Comparison of ENCODE assay signal across 30 cellular contexts in genomic region chr1:222066539-222066938, GRCh38.
"Had no signal": no experiment of that assay in that cellular context is flagged by ENCODE, and none has a peak within 500 bp of the region (broad histone marks: within the 10 kb centered on the region; RNA-seq: fewer than 3 reads in every experiment).

No MANE protein-coding gene starts in this region.

- H2AFZ ChIP-seq: parathyroid adenoma had no signal

- DNase-seq: naive thymus-derived CD8-positive, alpha-beta T cell; nephron progenitor cell; occipital lobe; ovary; posterior cingulate gyrus; psoas muscle; right cardiac atrium; right lobe of liver; sigmoid colon; small intestine; stimulated activated CD4-positive, alpha-beta T cell treated with anti-CD3 and anti-CD28 coated beads, Interleukin-15, amount 100 ng/mL, for 24 hours; stimulated activated CD4-positive, alpha-beta T cell treated with anti-CD3 and anti-CD28 coated beads, Interleukin-4, amount 100 ng/mL, for 1 hour; stimulated activated CD4-positive, alpha-beta T cell treated with anti-CD3 and anti-CD28 coated beads, Interleukin-4, amount 100 ng/mL, for 4 hours; stimulated activated CD8-positive, alpha-beta memory T cell treated with anti-CD3 and anti-CD28 coated beads, Interleukin-4, amount 100 ng/mL, for 48 hours; stimulated activated naive CD4-positive, alpha-beta T cell; stimulated activated naive CD8-positive, alpha-beta T cell treated with anti-CD3 and anti-CD28 coated beads, Interleukin-15, amount 100 ng/mL, for 72 hours; stimulated activated naive CD8-positive, alpha-beta T cell treated with anti-CD3 and anti-CD28 coated beads, Interleukin-15, Interleukin-2, amounts not matched to agents 100 U/mL and 50 U/mL, for 24 hours; substantia nigra; testis; tibial artery; transverse colon; upper lobe of right lung; uterus had no signal

- H3K4me3 Mint-ChIP-seq: naive thymus-derived CD8-positive, alpha-beta T cell; natural killer cell treated with Interleukin-12 subunit alpha and Interleukin-12 subunit beta and Interleukin-15 and Interleukin-18, amount 100 ng/mL, for 72 hours; nephron progenitor cell; neural crest cell; stimulated activated memory B cell treated with anti-CD40 and anti-IgM and Interleukin-4, amounts not matched to agents 10 μg/mL and 1 μg/mL and 100 μg/mL, for 72 hours; stimulated activated naive CD8-positive, alpha-beta T cell treated with anti-CD3 and anti-CD28 coated beads, Interleukin-15, amount 100 ng/mL, for 72 hours; type B pancreatic cell had no signal

- H3K36me3 ChIP-seq: ovary, right lobe of liver, sigmoid colon, suprapubic skin, tibial artery, transverse colon, upper lobe of right lung, uterus had no signal

- H3K27ac Mint-ChIP-seq: naive thymus-derived CD8-positive, alpha-beta T cell; natural killer cell treated with Interleukin-12 subunit alpha and Interleukin-12 subunit beta and Interleukin-15 and Interleukin-18, amount 100 ng/mL, for 72 hours; nephron progenitor cell; progenitor cell of endocrine pancreas; stimulated activated memory B cell treated with anti-CD40 and anti-IgM and Interleukin-4, amounts not matched to agents 10 μg/mL and 1 μg/mL and 100 μg/mL, for 72 hours; stimulated activated naive CD8-positive, alpha-beta T cell treated with anti-CD3 and anti-CD28 coated beads, Interleukin-15, amount 100 ng/mL, for 72 hours; type B pancreatic cell had no signal

- H3K27me3 ChIP-seq: ovary, right lobe of liver, sigmoid colon, suprapubic skin, testis, tibial artery, transverse colon, upper lobe of right lung, uterus had no signal

- H3K27ac ChIP-seq: ovary, parathyroid adenoma, psoas muscle, sigmoid colon, suprapubic skin, testis, tibial artery, transverse colon, upper lobe of right lung, uterus had no signal

- H3K79me2 ChIP-seq: parathyroid adenoma had no signal

- H3K4me3 ChIP-seq: ovary, psoas muscle, right lobe of liver, sigmoid colon, suprapubic skin, testis, tibial artery, transverse colon, upper lobe of right lung, uterus had no signal

- H3K9me3 ChIP-seq: ovary, psoas muscle, right lobe of liver, suprapubic skin, testis, transverse colon, upper lobe of right lung, uterus had no signal

- ATAC-seq: naive thymus-derived CD8-positive, alpha-beta T cell; natural killer cell treated with Interleukin-12 subunit alpha and Interleukin-12 subunit beta and Interleukin-15 and Interleukin-18, amount 100 ng/mL, for 72 hours; psoas muscle; right cardiac atrium; stimulated activated memory B cell treated with anti-CD40 and anti-IgM and Interleukin-4, amounts not matched to agents 10 μg/mL and 1 μg/mL and 100 μg/mL, for 72 hours; stimulated activated naive CD8-positive, alpha-beta T cell treated with anti-CD3 and anti-CD28 coated beads, Interleukin-15, amount 100 ng/mL, for 72 hours; stimulated activated naive CD8-positive, alpha-beta T cell treated with anti-CD3 and anti-CD28 coated beads, Interleukin-15, Interleukin-2, amounts not matched to agents 100 U/mL and 50 U/mL, for 24 hours; upper lobe of right lung had no signal

- H3K36me3 Mint-ChIP-seq: type B pancreatic cell had no signal

- H3K4me1 Mint-ChIP-seq: nephron progenitor cell; neural crest cell; stimulated activated memory B cell treated with anti-CD40 and anti-IgM and Interleukin-4, amounts not matched to agents 10 μg/mL and 1 μg/mL and 100 μg/mL, for 72 hours; stimulated activated naive CD8-positive, alpha-beta T cell treated with anti-CD3 and anti-CD28 coated beads, Interleukin-15, amount 100 ng/mL, for 72 hours had no signal

- H3K27me3 Mint-ChIP-seq: natural killer cell treated with Interleukin-12 subunit alpha and Interleukin-12 subunit beta and Interleukin-15 and Interleukin-18, amount 100 ng/mL, for 72 hours; progenitor cell of endocrine pancreas; stimulated activated memory B cell treated with anti-CD40 and anti-IgM and Interleukin-4, amounts not matched to agents 10 μg/mL and 1 μg/mL and 100 μg/mL, for 72 hours; stimulated activated naive CD8-positive, alpha-beta T cell treated with anti-CD3 and anti-CD28 coated beads, Interleukin-15, amount 100 ng/mL, for 72 hours; type B pancreatic cell had no signal

- H3K4me1 ChIP-seq: parathyroid adenoma, sigmoid colon, suprapubic skin, testis, tibial artery, transverse colon, uterus had no signal

- H3K9ac ChIP-seq: parathyroid adenoma had no signal
